In genomic region chr17:10172241-10172741, GRCh38 we compare ENCODE assay signal across 1 cellular context.
TF ChIP-seq lines count a peak whose summit lies in the region.

No MANE protein-coding gene starts in this region.

TF ChIP-seq in HCT116, 20 proteins besides CTCF, POLR2A, EP300 and RAD21 (continued from another document):
- TF ChIP-seq REST (IDR thresholded peaks at IDR 0.05; ENCODE audit: low read depth) (no peak), EZH2 (IDR thresholded peaks at IDR 0.05) (no peak), EGR1 (IDR thresholded peaks at IDR 0.05; ENCODE audit: low read depth) (no peak), SIN3A (IDR thresholded peaks at IDR 0.05; ENCODE audit: low read depth) (no peak), EZH2phosphoT487 (IDR thresholded peaks at IDR 0.05; ENCODE audit: borderline replicate concordance) (no peak)
